ENCODE assay signal across 27 cellular contexts in the genomic region with DNA sequence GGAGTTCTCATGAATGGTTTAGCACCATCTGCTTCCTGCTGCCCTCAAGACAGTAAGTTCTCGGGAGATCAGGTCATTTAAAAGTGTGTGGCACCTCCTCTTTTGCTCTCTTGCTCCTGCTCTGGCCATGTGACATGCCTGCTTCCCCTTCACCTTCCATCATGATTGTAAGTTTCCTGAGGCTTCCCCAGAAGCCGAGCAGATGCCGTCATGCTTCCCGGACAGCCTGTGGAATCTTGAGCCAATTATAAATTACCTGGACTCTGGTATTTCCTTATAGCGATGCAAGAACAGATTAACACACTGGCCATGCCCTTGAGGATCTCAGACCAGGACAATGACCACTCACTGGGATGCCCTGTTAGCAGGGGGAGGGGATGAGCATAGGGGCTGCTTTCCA.
"Had no signal": no experiment of that assay in that cellular context is flagged by ENCODE, and none has a peak within 500 bp of the region (broad histone marks: within the 10 kb centered on the region; RNA-seq: fewer than 3 reads in every experiment).

No MANE protein-coding gene starts in this region.

- H3K4me1 ChIP-seq: Peyer's patch had no signal

- H3K27ac Mint-ChIP-seq: activated CD8-positive, alpha-beta T cell treated with anti-CD3 and anti-CD28 coated beads for 36 hours; activated naive CD4-positive, alpha-beta T cell treated with anti-CD3 and anti-CD28 coated beads, Interleukin-2, amount 50 U/mL, for 72 hours; activated naive CD8-positive, alpha-beta T cell treated with anti-CD3 and anti-CD28 coated beads, Interleukin-2, amount 50 U/mL, for 24 hours; T-helper 2 cell treated with Interferon-gamma antibody and Interleukin-4, amounts not matched to agents 5 μg/mL and 100 μg/mL, for 36 hours had no signal

- H3K9me3 Mint-ChIP-seq: activated naive CD4-positive, alpha-beta T cell treated with anti-CD3 and anti-CD28 coated beads, Interleukin-2, amount 50 U/mL, for 72 hours; activated naive CD8-positive, alpha-beta T cell treated with anti-CD3 and anti-CD28 coated beads, Interleukin-2, amount 50 U/mL, for 24 hours; activated T-cell treated with anti-CD3 and anti-CD28 coated beads, Interleukin-2, amount 50 U/mL, for 4 hours; T-helper 2 cell treated with Interferon-gamma antibody and Interleukin-4, amounts not matched to agents 5 μg/mL and 100 μg/mL, for 36 hours had no signal

- H3K36me3 Mint-ChIP-seq: activated naive CD4-positive, alpha-beta T cell treated with anti-CD3 and anti-CD28 coated beads, Interleukin-2, amount 50 U/mL, for 72 hours had no signal

- H3K36me3 ChIP-seq: brain microvascular endothelial cell, cardiac muscle cell, Peyer's patch, SJSA1, WERI-Rb-1 had no signal

- ATAC-seq: activated CD8-positive, alpha-beta T cell treated with anti-CD3 and anti-CD28 coated beads for 36 hours; activated naive CD4-positive, alpha-beta T cell treated with anti-CD3 and anti-CD28 coated beads, Interleukin-2, amount 50 U/mL, for 72 hours; activated naive CD8-positive, alpha-beta T cell treated with anti-CD3 and anti-CD28 coated beads, Interleukin-2, amount 50 U/mL, for 24 hours; activated T-cell treated with anti-CD3 and anti-CD28 coated beads, Interleukin-2, amount 50 U/mL, for 4 hours; K562; SK-N-SH treated with all-trans-retinoic acid at 6 μM for 48 hours had no signal

- H3K9me3 ChIP-seq: Peyer's patch, SJSA1 had no signal

- H3K4me1 Mint-ChIP-seq: activated naive CD8-positive, alpha-beta T cell treated with anti-CD3 and anti-CD28 coated beads, Interleukin-2, amount 50 U/mL, for 24 hours had no signal

- H3K27me3 ChIP-seq: brain microvascular endothelial cell, cardiac muscle cell, Peyer's patch, SJSA1 had no signal

- H3K4me3 Mint-ChIP-seq: activated CD8-positive, alpha-beta T cell treated with anti-CD3 and anti-CD28 coated beads for 36 hours; activated naive CD8-positive, alpha-beta T cell treated with anti-CD3 and anti-CD28 coated beads, Interleukin-2, amount 50 U/mL, for 24 hours; activated T-cell treated with anti-CD3 and anti-CD28 coated beads, Interleukin-2, amount 50 U/mL, for 4 hours; T-helper 2 cell treated with Interferon-gamma antibody and Interleukin-4, amounts not matched to agents 5 μg/mL and 100 μg/mL, for 36 hours had no signal

- H3K4me3 ChIP-seq: cardiac muscle cell, K562, Peyer's patch, SJSA1 had no signal

- DNase-seq: activated CD4-positive, alpha-beta T cell treated with anti-CD3 and anti-CD28 coated beads for 4 hours; activated CD8-positive, alpha-beta T cell treated with anti-CD3 and anti-CD28 coated beads for 36 hours; activated effector memory CD4-positive, alpha-beta T cell treated with anti-CD3 and anti-CD28 coated beads, Interleukin-2, amount 50 U/mL, for 16 hours; activated naive CD4-positive, alpha-beta T cell treated with Interleukin-2 at 50 U/mL for 16 hours; activated naive CD8-positive, alpha-beta T cell treated with anti-CD3 and anti-CD28 coated beads, Interleukin-2, amount 50 U/mL, for 24 hours; activated T-cell treated with anti-CD3 and anti-CD28 coated beads, Interleukin-2, amount 50 U/mL, for 4 hours; amygdala; brain microvascular endothelial cell; Karpas-422; MM.1S; NCI-H1105; NCI-H1436; NCI-H1694 treated with DMSO at 0.1 percent for 48 hours; NCI-H2029 treated with DMSO at 0.1 percent for 48 hours; NCI-H510A treated with DMSO at 0.1 percent for 48 hours; NCI-H69; NK-92 treated with Interleukin-12 subunit alpha and Interleukin-12 subunit beta, amount 100 ng/mL, for 24 hours; Peyer's patch; SHP77; WERI-Rb-1 had no signal

- H3K27ac ChIP-seq: cardiac muscle cell, Peyer's patch, RWPE1, WERI-Rb-1 had no signal
